In the genomic region with DNA sequence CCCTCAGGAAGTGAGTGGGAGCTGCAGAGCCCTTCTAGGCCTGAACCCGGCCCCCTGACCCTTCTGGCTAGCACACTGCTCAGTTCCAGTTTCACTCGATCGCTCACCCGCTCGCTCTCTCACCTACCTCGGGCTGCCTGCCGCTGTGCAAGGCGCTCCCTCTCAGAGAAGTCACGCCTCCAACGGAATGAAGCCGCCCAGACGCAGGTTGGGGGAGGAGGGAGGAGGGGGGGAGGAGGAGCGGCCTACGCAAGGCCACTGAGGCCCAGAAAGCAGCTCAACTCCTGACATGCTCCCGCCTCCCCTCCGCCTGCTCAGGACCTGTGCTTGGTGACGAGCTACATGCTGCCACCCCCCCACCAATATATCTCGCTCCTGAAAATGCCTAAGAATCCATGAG, we compare ENCODE assay signal across 16 cellular contexts. TPM values are rescaled to one million over a fixed set of nuclear protein-coding genes. Genes with fewer than 3 reads are reported as not detected.
DNase-seq lines count a peak whose midpoint lies in the region; ATAC-seq, FAIRE-seq and TF ChIP-seq lines count a peak whose summit lies in the region.
"Had no signal": no experiment of that assay in that cellular context is flagged by ENCODE, and none has a peak within 500 bp of the region (broad histone marks: within the 10 kb centered on the region; RNA-seq: fewer than 3 reads in every experiment).

No MANE protein-coding gene starts in this region.

- H4K8ac ChIP-seq in trophoblast cell (ENCODE audit: low read depth, low read length): no peak overlapping the region

- H3K4ac ChIP-seq in trophoblast cell (ENCODE audit: low read depth, low read length): no peak overlapping the region

- in situ Hi-C loops in HepG2 (cut with HindIII; ENCODE audit: extremely low pct_ligation_motif_present, low pct_unique_long_range_greater_than_20kb): loop anchor here (5.0 kb wide), 1 partner anchor 85 kb away; no protein-coding TSS in a partner anchor

- H3K79me1 ChIP-seq in trophoblast cell (ENCODE audit: low read length): no peaks in the 10 kb centered on the region

- H4K91ac ChIP-seq in trophoblast cell (ENCODE audit: low read depth, low read length): no peak overlapping the region

- H3K27ac ChIP-seq in trophoblast cell (ENCODE audit: low read depth, low read length) (no peak overlapping the region), HepG2 (ENCODE audit: extremely low read length, insufficient read depth, low read length) (no peak overlapping the region)

- peaks cover 3% of the 10 kb centered on the region for H3K9me3 ChIP-seq in trophoblast cell (ENCODE audit: insufficient read depth, low read depth, low read length)
- H3K9me3 ChIP-seq in HepG2 (ENCODE audit: low read length): no peaks in the 10 kb centered on the region

- peaks cover 43% of the 10 kb centered on the region for H3K27me3 ChIP-seq in trophoblast cell (ENCODE audit: insufficient read depth, low read length)
- H3K27me3 ChIP-seq in HepG2 (ENCODE audit: control insufficient read depth in 1 of 2, insufficient read depth in 2 of 2, low read length in 2 of 2): peaks cover 20 to 98% of the 10 kb centered on the region in 2 experiments; a peak in 4 of 5 replicates

- no peak for TF ChIP-seq CTCF in HepG2 (CRISPR knock-in tag; IDR thresholded peaks at IDR 0.05)

- POLR2A ChIA-PET in activated CD4-positive, alpha-beta memory T cell treated with anti-CD3 and anti-CD28 coated beads for 36 hours (lab: Charles Lee): no interaction called here
- POLR2A ChIA-PET in activated CD4-positive, alpha-beta memory T cell treated with anti-CD3 and anti-CD28 coated beads, Interleukin-2, amount 10 ng/mL, durations not matched to agents 7 days and 5 days (lab: Charles Lee): no interaction called here
- POLR2A ChIA-PET in HepG2 (lab: Yijun Ruan, JAX): no interaction called here

- H3K79me2 ChIP-seq in trophoblast cell (ENCODE audit: control insufficient read depth, insufficient read depth, low read length, poor library complexity): no peaks in the 10 kb centered on the region
- H3K79me2 ChIP-seq in HepG2 (ENCODE audit: insufficient read depth, low read length): no peaks in the 10 kb centered on the region

- no peak overlapping the region for H3K14ac ChIP-seq in trophoblast cell (ENCODE audit: low read length)

- H3K9me3 Mint-ChIP-seq in activated CD4-positive, alpha-beta memory T cell treated with anti-CD3 and anti-CD28 coated beads for 36 hours: no peaks in the 10 kb centered on the region
- H3K9me3 Mint-ChIP-seq in activated CD4-positive, alpha-beta memory T cell treated with anti-CD3 and anti-CD28 coated beads, Interleukin-2, amount 10 ng/mL, durations not matched to agents 7 days and 5 days: no peaks in the 10 kb centered on the region
- H3K9me3 Mint-ChIP-seq: stimulated activated naive B cell treated with anti-CD40 and anti-IgM and Interleukin-4, amounts not matched to agents 10 μg/mL and 1 μg/mL and 100 μg/mL, for 72 hours had no signal

- no peak overlapping the region for H2BK5ac ChIP-seq in trophoblast cell (ENCODE audit: low read depth, low read length, poor library complexity)

- H2AFZ ChIP-seq in trophoblast cell (ENCODE audit: insufficient read depth, low read length, poor library complexity) (no peak overlapping the region), HepG2 (ENCODE audit: low read length) (no peak overlapping the region)

- H3K4me2 ChIP-seq in trophoblast cell (ENCODE audit: low read length): peak overlapping the region; percentile 1
- no peak overlapping the region for H3K4me2 ChIP-seq in HepG2 (ENCODE audit: low read depth, low read length)

- CTCF ChIA-PET in activated CD4-positive, alpha-beta memory T cell treated with anti-CD3 and anti-CD28 coated beads for 36 hours (lab: Charles Lee): interaction anchor here (0.8 kb wide), 1 partner anchor 87 kb away, joined by 5 read pairs; no protein-coding TSS in a partner anchor
- CTCF ChIA-PET in activated CD4-positive, alpha-beta memory T cell treated with anti-CD3 and anti-CD28 coated beads, Interleukin-2, amount 10 ng/mL, durations not matched to agents 7 days and 5 days (lab: Charles Lee): no interaction called here
- CTCF ChIA-PET in HepG2 (lab: Yijun Ruan, JAX; ENCODE audit: low intra/inter-chr PET ratio, low total read pairs): no interaction called here

- no peak overlapping the region for H3K4me3 ChIP-seq in trophoblast cell (ENCODE audit: low read depth, low read length)
- H3K4me3 ChIP-seq in HepG2 (replicated peaks in 1 of 3; ENCODE audit: insufficient read depth in 1 of 3, low read depth in 2 of 3, low read length in 3 of 3): no peak overlapping the region
- H3K4me3 ChIP-seq: lung had no signal

- TF ChIP-seq POLR2A in HepG2 (IDR thresholded peaks at IDR 0.05; ENCODE audit: insufficient read depth in 1 of 2, low read depth in 2 of 2, low read length in 2 of 2): no peak

- no peaks in the 10 kb centered on the region for H3K36me3 Mint-ChIP-seq in activated CD4-positive, alpha-beta memory T cell treated with anti-CD3 and anti-CD28 coated beads for 36 hours
- H3K36me3 Mint-ChIP-seq in activated CD4-positive, alpha-beta memory T cell treated with anti-CD3 and anti-CD28 coated beads, Interleukin-2, amount 10 ng/mL, durations not matched to agents 7 days and 5 days (ENCODE audit: low read depth): no peaks in the 10 kb centered on the region
- H3K36me3 Mint-ChIP-seq: activated CD8-positive, alpha-beta memory T cell treated with anti-CD3 and anti-CD28 coated beads, Interleukin-2, amount 10 ng/mL, durations not matched to agents 7 days and 5 days; stimulated activated naive B cell treated with anti-CD40 and anti-IgM and Interleukin-4, amounts not matched to agents 10 μg/mL and 1 μg/mL and 100 μg/mL, for 72 hours had no signal

- H3K36me3 ChIP-seq in trophoblast cell (ENCODE audit: control insufficient read depth in 1 of 2, insufficient read depth in 2 of 2, low read length in 2 of 2) (no peaks in the 10 kb centered on the region), HepG2 (replicated peaks in 1 of 2; ENCODE audit: control insufficient read depth in 1 of 2, insufficient read depth in 2 of 2, low read length in 2 of 2) (no peaks in the 10 kb centered on the region)

- H2BK12ac ChIP-seq in trophoblast cell (ENCODE audit: low read length): no peak overlapping the region

- no TSS peak for BruUV-seq in HepG2 (replicated peaks; lab: Mats Ljungman, UMichigan)

- H3K27ac Mint-ChIP-seq in activated CD4-positive, alpha-beta memory T cell treated with anti-CD3 and anti-CD28 coated beads for 36 hours: no peak overlapping the region
- no peak overlapping the region for H3K27ac Mint-ChIP-seq in activated CD4-positive, alpha-beta memory T cell treated with anti-CD3 and anti-CD28 coated beads, Interleukin-2, amount 10 ng/mL, durations not matched to agents 7 days and 5 days
- H3K27ac Mint-ChIP-seq: activated CD8-positive, alpha-beta memory T cell treated with anti-CD3 and anti-CD28 coated beads, Interleukin-2, amount 10 ng/mL, durations not matched to agents 7 days and 5 days; stimulated activated naive B cell treated with anti-CD40 and anti-IgM and Interleukin-4, amounts not matched to agents 10 μg/mL and 1 μg/mL and 100 μg/mL, for 72 hours had no signal

- H4K20me1 ChIP-seq in HepG2 (ENCODE audit: insufficient read depth, low read length): peaks cover 10% of the 10 kb centered on the region; the same call in 1 of the 2 replicates

- TF ChIP-seq EP300 in HepG2 (IDR thresholded peaks at IDR 0.05; ENCODE audit: low read depth in 2 of 2, low read length in 2 of 2): no peak
- TF ChIP-seq EP300 in HepG2 (CRISPR knock-in tag; IDR thresholded peaks at IDR 0.05; ENCODE audit: borderline replicate concordance): no peak

- intact Hi-C loops in activated CD4-positive, alpha-beta memory T cell treated with anti-CD3 and anti-CD28 coated beads for 36 hours (cut with micrococcal nuclease): no loop called here
- intact Hi-C loops in head of caudate nucleus (cut with DNase I) (loop anchor here (10.0 kb wide), 1 partner anchor 88 kb away; no protein-coding TSS in a partner anchor), HepG2 (cut with micrococcal nuclease; ENCODE audit: unreplicated experiment) (no loop called here)

- H3K4me3 Mint-ChIP-seq in activated CD4-positive, alpha-beta memory T cell treated with anti-CD3 and anti-CD28 coated beads for 36 hours: no peak overlapping the region
- H3K4me3 Mint-ChIP-seq in activated CD4-positive, alpha-beta memory T cell treated with anti-CD3 and anti-CD28 coated beads, Interleukin-2, amount 10 ng/mL, durations not matched to agents 7 days and 5 days: no peak overlapping the region
- H3K4me3 Mint-ChIP-seq: activated CD8-positive, alpha-beta memory T cell treated with anti-CD3 and anti-CD28 coated beads, Interleukin-2, amount 10 ng/mL, durations not matched to agents 7 days and 5 days; stimulated activated naive B cell treated with anti-CD40 and anti-IgM and Interleukin-4, amounts not matched to agents 10 μg/mL and 1 μg/mL and 100 μg/mL, for 72 hours had no signal

- H3K27me3 Mint-ChIP-seq in activated CD4-positive, alpha-beta memory T cell treated with anti-CD3 and anti-CD28 coated beads for 36 hours: peaks cover 70% of the 10 kb centered on the region
- peaks cover 77% of the 10 kb centered on the region for H3K27me3 Mint-ChIP-seq in activated CD4-positive, alpha-beta memory T cell treated with anti-CD3 and anti-CD28 coated beads, Interleukin-2, amount 10 ng/mL, durations not matched to agents 7 days and 5 days

- no peak for TF ChIP-seq RAD21 in HepG2 (CRISPR knock-in tag; IDR thresholded peaks at IDR 0.05)

- H2AK5ac ChIP-seq in trophoblast cell (ENCODE audit: low read length): no peak overlapping the region

- H3K4me1 Mint-ChIP-seq in activated CD4-positive, alpha-beta memory T cell treated with anti-CD3 and anti-CD28 coated beads for 36 hours (ENCODE audit: low read depth): peaks cover 12% of the 10 kb centered on the region
- H3K4me1 Mint-ChIP-seq in activated CD4-positive, alpha-beta memory T cell treated with anti-CD3 and anti-CD28 coated beads, Interleukin-2, amount 10 ng/mL, durations not matched to agents 7 days and 5 days: peaks cover 12% of the 10 kb centered on the region

- ATAC-seq in HepG2: no peak
- ATAC-seq: activated CD8-positive, alpha-beta memory T cell treated with anti-CD3 and anti-CD28 coated beads, Interleukin-2, amount 10 ng/mL, durations not matched to agents 7 days and 5 days; Panc1; stimulated activated naive B cell treated with anti-CD40 and anti-IgM and Interleukin-4, amounts not matched to agents 10 μg/mL and 1 μg/mL and 100 μg/mL, for 72 hours had no signal

- no CpG with 5 or more reads among the region's 18 CpGs for WGBS in trophoblast cell (ENCODE audit: extremely low coverage, insufficient coverage, insufficient read length)
- 37% methylated on average over 18 of the region's 18 CpGs for WGBS in HepG2 (ENCODE audit: low lambda C conversion rate)

- H3K4me1 ChIP-seq in trophoblast cell (ENCODE audit: control insufficient read depth in 1 of 2, insufficient read depth in 2 of 2, low read length in 2 of 2) (peaks cover 5 to 17% of the 10 kb centered on the region in 2 experiments), HepG2 (ENCODE audit: insufficient read depth, low read length) (peaks cover 7% of the 10 kb centered on the region; the same call in 1 of the 2 replicates)

- no peak overlapping the region for H4K12ac ChIP-seq in trophoblast cell (ENCODE audit: low read depth, low read length)

- peak; percentile 25 for DNase-seq in activated CD4-positive, alpha-beta memory T cell treated with anti-CD3 and anti-CD28 coated beads for 36 hours
- DNase-seq in activated CD4-positive, alpha-beta memory T cell treated with anti-CD3 and anti-CD28 coated beads, Interleukin-2, amount 10 ng/mL, durations not matched to agents 7 days and 5 days: no peak
- peak; percentile 78 for DNase-seq in NCI-H510A treated with DMSO at 0.1 percent for 48 hours (lab: John Stamatoyannopoulos, UW)
- peak; percentile 34 to 94 (median 76) for DNase-seq in head of caudate nucleus
- DNase-seq in trophoblast cell: no peak
- DNase-seq in HepG2 (ENCODE audit: low spot score): no peak
- DNase-seq in urothelium cell line (ENCODE audit: low spot score): no peak
- DNase-seq in NCI-H1694 treated with DMSO at 0.1 percent for 48 hours (lab: John Stamatoyannopoulos, UW): no peak
- DNase-seq: activated CD8-positive, alpha-beta memory T cell treated with anti-CD3 and anti-CD28 coated beads, Interleukin-2, amount 10 ng/mL, durations not matched to agents 7 days and 5 days; amniotic stem cell; effector CD4-positive, alpha-beta T cell; NCI-H2081 treated with DMSO at 0.1 percent for 48 hours; stimulated activated CD4-positive, alpha-beta T cell treated with anti-CD3 and anti-CD28 coated beads, Interleukin-2, amount 100 ng/mL, for 48 hours; stimulated activated naive B cell treated with anti-CD40 and anti-IgM and Interleukin-4, amounts not matched to agents 10 μg/mL and 1 μg/mL and 100 μg/mL, for 72 hours had no signal

- no peak overlapping the region for H2BK120ac ChIP-seq in trophoblast cell (ENCODE audit: insufficient read depth, low read length, poor library complexity)

- H3K23ac ChIP-seq in trophoblast cell (ENCODE audit: low read length): no peak overlapping the region

- no peak for FAIRE-seq in HepG2 (lab: Jason Lieb, UNC)
- FAIRE-seq in urothelium cell line (lab: Jason Lieb, UNC): no peak

- H3K9ac ChIP-seq in trophoblast cell (ENCODE audit: low read length) (no peak overlapping the region), HepG2 (ENCODE audit: insufficient read depth, low read depth, low read length) (no peak overlapping the region)

- H3K18ac ChIP-seq in trophoblast cell (ENCODE audit: low read length): no peak overlapping the region

RNA-seq across cellular contexts. Expression of a gene that starts 3.3 kb away (rescaled TPM):
- under 1 TPM in 1 of 2 experiments, not detected in 1; 0.05 TPM for total RNA-seq in activated CD4-positive, alpha-beta memory T cell treated with anti-CD3 and anti-CD28 coated beads for 36 hours
- not detected for total RNA-seq in activated CD4-positive, alpha-beta memory T cell treated with anti-CD3 and anti-CD28 coated beads, Interleukin-2, amount 10 ng/mL, durations not matched to agents 7 days and 5 days
- 0.04 and 0.07 TPM in 2 replicates for polyA plus RNA-seq in trophoblast cell (2013)
- total RNA-seq in HepG2 (2016; rRNA removed; fragmentation: Illumina TruSeq; extraction: Trizol): not detected in 2 replicates
- total RNA-seq in HepG2 (2016; cell fraction: cytosol; rRNA removed; fragmentation: Illumina TruSeq; extraction: Trizol; ENCODE audit: low read depth): not detected in 2 replicates
- not detected in 2 replicates for total RNA-seq in HepG2 (2016; cell fraction: insoluble cytoplasmic fraction; rRNA removed; fragmentation: Illumina TruSeq; extraction: Trizol)
- total RNA-seq in HepG2 (2016; cell fraction: membrane; rRNA removed; fragmentation: Illumina TruSeq; extraction: Trizol): not detected in 2 replicates
- total RNA-seq in HepG2 (2016; cell fraction: nucleus; rRNA removed; fragmentation: Illumina TruSeq; extraction: Trizol): not detected in 2 replicates
- not detected in 2 replicates for polyA plus RNA-seq in HepG2 (2011; rRNA removed)
- not detected in 2 replicates for polyA plus RNA-seq in HepG2 (2011; cell fraction: cytosol; rRNA removed)
- polyA plus RNA-seq in HepG2 (2011; cell fraction: nucleus; rRNA removed): not detected in 2 replicates
- polyA plus RNA-seq in HepG2 (2012): not detected in 2 replicates
- polyA plus RNA-seq in HepG2 (2016; cell fraction: cytosol; fragmentation: Illumina TruSeq; extraction: Trizol; ENCODE audit: low read depth): not detected in 2 replicates
- not detected in 2 replicates for polyA plus RNA-seq in HepG2 (2016; cell fraction: insoluble cytoplasmic fraction; fragmentation: Illumina TruSeq; extraction: Trizol; ENCODE audit: low read depth)
- polyA plus RNA-seq in HepG2 (2016; cell fraction: membrane; fragmentation: Illumina TruSeq; extraction: Trizol; ENCODE audit: low read depth): not detected in 2 replicates
- not detected in 2 replicates for polyA plus RNA-seq in HepG2 (2016; cell fraction: nucleus; fragmentation: Illumina TruSeq; extraction: Trizol; ENCODE audit: insufficient read depth, low read depth)
- 0.09 TPM in 1 of 2 replicates, not detected in the other for polyA minus RNA-seq in HepG2 (2011; rRNA and poly(A)+ RNA removed; ENCODE audit: low replicate concordance)
- polyA minus RNA-seq in HepG2 (2011; cell fraction: cytosol; rRNA and poly(A)+ RNA removed): not detected in 2 replicates
- polyA minus RNA-seq in HepG2 (2011; cell fraction: nucleus; rRNA and poly(A)+ RNA removed): not detected in 2 replicates
- total RNA-seq: activated CD8-positive, alpha-beta memory T cell treated with anti-CD3 and anti-CD28 coated beads, Interleukin-2, amount 10 ng/mL, durations not matched to agents 7 days and 5 days had no signal

Comparison
In these comparisons a context has a peak if more than half of its experiments do, and no peak if none do; other contexts are left out.
1. DNase-seq: peak in activated CD4-positive, alpha-beta memory T cell treated with anti-CD3 and anti-CD28 coated beads for 36 hours (single experiment), NCI-H510A treated with DMSO at 0.1 percent for 48 hours (single experiment) and head of caudate nucleus (42 of 42); none in activated CD4-positive, alpha-beta memory T cell treated with anti-CD3 and anti-CD28 coated beads, Interleukin-2, amount 10 ng/mL, durations not matched to agents 7 days and 5 days (single experiment), trophoblast cell (0 of 2), HepG2 (single experiment), urothelium cell line (single experiment) and NCI-H1694 treated with DMSO at 0.1 percent for 48 hours (single experiment).